37 cellular contexts compared by ENCODE assay signal in genomic region chr6:95209007-95209406, GRCh38.
"Had no signal": no experiment of that assay in that cellular context is flagged by ENCODE, and none has a peak within 500 bp of the region (broad histone marks: within the 10 kb centered on the region; RNA-seq: fewer than 3 reads in every experiment).

No MANE protein-coding gene starts in this region.

- H3K27ac ChIP-seq: ascending aorta, cardiac muscle cell, colonic mucosa, VCaP had no signal

- H3K27ac Mint-ChIP-seq: activated CD4-positive, alpha-beta memory T cell treated with anti-CD3 and anti-CD28 coated beads, Interleukin-2, amount 10 ng/mL, durations not matched to agents 7 days and 5 days; activated CD4-positive, alpha-beta T cell treated with anti-CD3 and anti-CD28 coated beads for 36 hours; activated CD4-positive, alpha-beta T cell treated with anti-CD3 and anti-CD28 coated beads, Interleukin-2, amount 10 ng/mL, durations not matched to agents 7 days and 5 days; activated CD8-positive, alpha-beta memory T cell treated with anti-CD3 and anti-CD28 coated beads, Interleukin-2, amount 10 ng/mL, durations not matched to agents 7 days and 5 days; activated CD8-positive, alpha-beta T cell treated with anti-CD3 and anti-CD28 coated beads, Interleukin-2, amount 10 ng/mL, durations not matched to agents 7 days and 5 days; activated naive CD4-positive, alpha-beta T cell treated with anti-CD3 and anti-CD28 coated beads, Interleukin-2, amount 10 ng/mL, durations not matched to agents 7 days and 5 days; activated naive CD4-positive, alpha-beta T cell treated with anti-CD3 and anti-CD28 coated beads, Interleukin-2, amount 50 U/mL, for 24 hours; activated naive CD8-positive, alpha-beta T cell; activated naive CD8-positive, alpha-beta T cell treated with anti-CD3 and anti-CD28 coated beads, Interleukin-2, amount 10 ng/mL, durations not matched to agents 7 days and 5 days; activated naive CD8-positive, alpha-beta T cell treated with anti-CD3 and anti-CD28 coated beads, Interleukin-2, amount 50 U/mL, for 24 hours; activated T-cell treated with anti-CD3 and anti-CD28 coated beads, Interleukin-2, amount 50 U/mL, for 24 hours; activated T-helper 2 cell treated with anti-CD3 and anti-CD28 coated beads, Interferon-gamma antibody, Interleukin-2, Interleukin-4, amounts not matched to agents 10 μg/mL and 5 μg/mL and 100 μg/mL, durations not matched to agents 14 hours and 24 hours and 36 hours; T-helper 2 cell treated with Interferon-gamma antibody and Interleukin-4, amounts not matched to agents 5 μg/mL and 100 μg/mL, for 36 hours had no signal

- H3K9me3 ChIP-seq: ascending aorta, colonic mucosa had no signal

- H3K4me1 ChIP-seq: ascending aorta, colonic mucosa had no signal

- H3K36me3 Mint-ChIP-seq: activated CD8-positive, alpha-beta memory T cell treated with anti-CD3 and anti-CD28 coated beads, Interleukin-2, amount 10 ng/mL, durations not matched to agents 7 days and 5 days; activated naive CD4-positive, alpha-beta T cell treated with anti-CD3 and anti-CD28 coated beads, Interleukin-2, amount 10 ng/mL, durations not matched to agents 7 days and 5 days; activated naive CD4-positive, alpha-beta T cell treated with anti-CD3 and anti-CD28 coated beads, Interleukin-2, amount 50 U/mL, for 24 hours; activated naive CD8-positive, alpha-beta T cell; activated naive CD8-positive, alpha-beta T cell treated with anti-CD3 and anti-CD28 coated beads, Interleukin-2, amount 10 ng/mL, durations not matched to agents 7 days and 5 days; brain had no signal

- DNase-seq: activated CD4-positive, alpha-beta memory T cell treated with anti-CD3 and anti-CD28 coated beads, Interleukin-2, amount 10 ng/mL, durations not matched to agents 7 days and 5 days; activated CD4-positive, alpha-beta T cell treated with anti-CD3 and anti-CD28 coated beads for 1 hour; activated CD4-positive, alpha-beta T cell treated with anti-CD3 and anti-CD28 coated beads for 36 hours; activated CD4-positive, alpha-beta T cell treated with anti-CD3 and anti-CD28 coated beads for 48 hours; activated CD4-positive, alpha-beta T cell treated with anti-CD3 and anti-CD28 coated beads, Interleukin-2, amount 10 ng/mL, durations not matched to agents 7 days and 5 days; activated CD4-positive, alpha-beta T cell treated with anti-CD3 and anti-CD28 coated beads, Interleukin-2, amount 50 U/mL, for 48 hours; activated CD4-positive, CD25-positive, alpha-beta regulatory T cell; activated CD8-positive, alpha-beta memory T cell treated with anti-CD3 and anti-CD28 coated beads for 24 hours; activated CD8-positive, alpha-beta memory T cell treated with anti-CD3 and anti-CD28 coated beads, Interleukin-2, amount 10 ng/mL, durations not matched to agents 7 days and 5 days; activated CD8-positive, alpha-beta memory T cell treated with anti-CD3 and anti-CD28 coated beads, Interleukin-2, amount 50 U/mL, for 48 hours; activated CD8-positive, alpha-beta T cell treated with anti-CD3 and anti-CD28 coated beads, Interleukin-2, amount 10 ng/mL, durations not matched to agents 7 days and 5 days; activated effector memory CD4-positive, alpha-beta T cell treated with Interleukin-2 at 50 U/mL for 16 hours; activated gamma-delta T cell; activated naive CD4-positive, alpha-beta T cell treated with anti-CD3 and anti-CD28 coated beads, Interleukin-2, amount 10 ng/mL, durations not matched to agents 7 days and 5 days; activated naive CD4-positive, alpha-beta T cell treated with Interleukin-2 at 50 U/mL for 16 hours; activated naive CD8-positive, alpha-beta T cell treated with anti-CD3 and anti-CD28 coated beads, Interleukin-2, amount 10 ng/mL, durations not matched to agents 7 days and 5 days; activated naive CD8-positive, alpha-beta T cell treated with anti-CD3 and anti-CD28 coated beads, Interleukin-2, amount 50 U/mL, for 24 hours; activated T-cell treated with anti-CD3 and anti-CD28 coated beads, Interleukin-2, amount 50 U/mL, for 24 hours; activated T-cell treated with anti-CD3 and anti-CD28 coated beads, Interleukin-2, amount 50 U/mL, for 48 hours; amygdala; anterior cingulate cortex; caudate nucleus; cerebellar nuclear complex; colonic mucosa; T-helper 9 cell had no signal

- H3K4me1 Mint-ChIP-seq: activated CD4-positive, alpha-beta memory T cell treated with anti-CD3 and anti-CD28 coated beads, Interleukin-2, amount 10 ng/mL, durations not matched to agents 7 days and 5 days; activated CD4-positive, alpha-beta T cell treated with anti-CD3 and anti-CD28 coated beads for 36 hours; activated CD4-positive, alpha-beta T cell treated with anti-CD3 and anti-CD28 coated beads, Interleukin-2, amount 10 ng/mL, durations not matched to agents 7 days and 5 days; activated CD8-positive, alpha-beta memory T cell treated with anti-CD3 and anti-CD28 coated beads, Interleukin-2, amount 10 ng/mL, durations not matched to agents 7 days and 5 days; activated naive CD4-positive, alpha-beta T cell treated with anti-CD3 and anti-CD28 coated beads, Interleukin-2, amount 10 ng/mL, durations not matched to agents 7 days and 5 days; activated naive CD4-positive, alpha-beta T cell treated with anti-CD3 and anti-CD28 coated beads, Interleukin-2, amount 50 U/mL, for 24 hours; activated naive CD8-positive, alpha-beta T cell treated with anti-CD3 and anti-CD28 coated beads, Interleukin-2, amount 10 ng/mL, durations not matched to agents 7 days and 5 days; activated naive CD8-positive, alpha-beta T cell treated with anti-CD3 and anti-CD28 coated beads, Interleukin-2, amount 50 U/mL, for 24 hours; brain; central memory CD8-positive, alpha-beta T cell had no signal

- H3K4me3 ChIP-seq: ascending aorta, cardiac muscle cell, colonic mucosa had no signal

- ATAC-seq: activated CD4-positive, alpha-beta T cell treated with anti-CD3 and anti-CD28 coated beads for 36 hours; activated CD4-positive, CD25-positive, alpha-beta regulatory T cell treated with anti-CD3 and anti-CD28 coated beads, Interleukin-2, amount 50 U/mL, for 24 hours; activated CD8-positive, alpha-beta memory T cell treated with anti-CD3 and anti-CD28 coated beads, Interleukin-2, amount 10 ng/mL, durations not matched to agents 7 days and 5 days; activated CD8-positive, alpha-beta T cell treated with anti-CD3 and anti-CD28 coated beads, Interleukin-2, amount 10 ng/mL, durations not matched to agents 7 days and 5 days; activated naive CD8-positive, alpha-beta T cell treated with anti-CD3 and anti-CD28 coated beads, Interleukin-2, amount 50 U/mL, for 24 hours had no signal

- FAIRE-seq: bronchial epithelial cell, TTC549 had no signal

- H3K27me3 Mint-ChIP-seq: activated CD4-positive, alpha-beta memory T cell treated with anti-CD3 and anti-CD28 coated beads, Interleukin-2, amount 10 ng/mL, durations not matched to agents 7 days and 5 days; activated CD4-positive, alpha-beta T cell treated with anti-CD3 and anti-CD28 coated beads for 36 hours; activated CD4-positive, alpha-beta T cell treated with anti-CD3 and anti-CD28 coated beads, Interleukin-2, amount 10 ng/mL, durations not matched to agents 7 days and 5 days; activated CD8-positive, alpha-beta memory T cell treated with anti-CD3 and anti-CD28 coated beads, Interleukin-2, amount 10 ng/mL, durations not matched to agents 7 days and 5 days; activated naive CD4-positive, alpha-beta T cell treated with anti-CD3 and anti-CD28 coated beads, Interleukin-2, amount 10 ng/mL, durations not matched to agents 7 days and 5 days; activated naive CD4-positive, alpha-beta T cell treated with anti-CD3 and anti-CD28 coated beads, Interleukin-2, amount 50 U/mL, for 24 hours; activated naive CD8-positive, alpha-beta T cell; activated naive CD8-positive, alpha-beta T cell treated with anti-CD3 and anti-CD28 coated beads, Interleukin-2, amount 10 ng/mL, durations not matched to agents 7 days and 5 days; activated naive CD8-positive, alpha-beta T cell treated with anti-CD3 and anti-CD28 coated beads, Interleukin-2, amount 50 U/mL, for 24 hours; activated T-cell treated with anti-CD3 and anti-CD28 coated beads, Interleukin-2, amount 50 U/mL, for 24 hours; central memory CD8-positive, alpha-beta T cell had no signal

- H3K36me3 ChIP-seq: ascending aorta, cardiac muscle cell, colonic mucosa had no signal

- H3K9me3 Mint-ChIP-seq: activated CD4-positive, alpha-beta memory T cell treated with anti-CD3 and anti-CD28 coated beads, Interleukin-2, amount 10 ng/mL, durations not matched to agents 7 days and 5 days; activated CD4-positive, alpha-beta T cell treated with anti-CD3 and anti-CD28 coated beads, Interleukin-2, amount 10 ng/mL, durations not matched to agents 7 days and 5 days; activated naive CD4-positive, alpha-beta T cell treated with anti-CD3 and anti-CD28 coated beads, Interleukin-2, amount 10 ng/mL, durations not matched to agents 7 days and 5 days; activated naive CD4-positive, alpha-beta T cell treated with anti-CD3 and anti-CD28 coated beads, Interleukin-2, amount 50 U/mL, for 24 hours; activated naive CD8-positive, alpha-beta T cell treated with anti-CD3 and anti-CD28 coated beads, Interleukin-2, amount 10 ng/mL, durations not matched to agents 7 days and 5 days; activated naive CD8-positive, alpha-beta T cell treated with anti-CD3 and anti-CD28 coated beads, Interleukin-2, amount 50 U/mL, for 24 hours; activated T-cell treated with anti-CD3 and anti-CD28 coated beads, Interleukin-2, amount 50 U/mL, for 24 hours; activated T-helper 2 cell treated with anti-CD3 and anti-CD28 coated beads, Interferon-gamma antibody, Interleukin-2, Interleukin-4, amounts not matched to agents 10 μg/mL and 5 μg/mL and 100 μg/mL, durations not matched to agents 14 hours and 24 hours and 36 hours; T-helper 2 cell treated with Interferon-gamma antibody and Interleukin-4, amounts not matched to agents 5 μg/mL and 100 μg/mL, for 36 hours had no signal

- H3K4me3 Mint-ChIP-seq: activated CD4-positive, alpha-beta memory T cell treated with anti-CD3 and anti-CD28 coated beads, Interleukin-2, amount 10 ng/mL, durations not matched to agents 7 days and 5 days; activated CD4-positive, alpha-beta T cell treated with anti-CD3 and anti-CD28 coated beads for 36 hours; activated CD4-positive, alpha-beta T cell treated with anti-CD3 and anti-CD28 coated beads, Interleukin-2, amount 10 ng/mL, durations not matched to agents 7 days and 5 days; activated CD8-positive, alpha-beta memory T cell treated with anti-CD3 and anti-CD28 coated beads, Interleukin-2, amount 10 ng/mL, durations not matched to agents 7 days and 5 days; activated CD8-positive, alpha-beta T cell treated with anti-CD3 and anti-CD28 coated beads, Interleukin-2, amount 10 ng/mL, durations not matched to agents 7 days and 5 days; activated naive CD4-positive, alpha-beta T cell treated with anti-CD3 and anti-CD28 coated beads, Interleukin-2, amount 10 ng/mL, durations not matched to agents 7 days and 5 days; activated naive CD4-positive, alpha-beta T cell treated with anti-CD3 and anti-CD28 coated beads, Interleukin-2, amount 50 U/mL, for 24 hours; activated naive CD8-positive, alpha-beta T cell; activated naive CD8-positive, alpha-beta T cell treated with anti-CD3 and anti-CD28 coated beads, Interleukin-2, amount 10 ng/mL, durations not matched to agents 7 days and 5 days; activated naive CD8-positive, alpha-beta T cell treated with anti-CD3 and anti-CD28 coated beads, Interleukin-2, amount 50 U/mL, for 24 hours; activated T-cell treated with anti-CD3 and anti-CD28 coated beads, Interleukin-2, amount 50 U/mL, for 24 hours; central memory CD8-positive, alpha-beta T cell; T-helper 2 cell treated with Interferon-gamma antibody and Interleukin-4, amounts not matched to agents 5 μg/mL and 100 μg/mL, for 36 hours had no signal

- H3K27me3 ChIP-seq: ascending aorta, cardiac muscle cell, colonic mucosa had no signal
